Comparison of ENCODE assay signal across 31 cellular contexts in genomic region chr17:50633683-50634082, GRCh38. TPM values are rescaled to one million over a fixed set of nuclear protein-coding genes. Genes with fewer than 3 reads are reported as not detected.
DNase-seq lines count a peak whose midpoint lies in the region; ATAC-seq, FAIRE-seq and TF ChIP-seq lines count a peak whose summit lies in the region.
"Had no signal": no experiment of that assay in that cellular context is flagged by ENCODE, and none has a peak within 500 bp of the region (broad histone marks: within the 10 kb centered on the region; RNA-seq: fewer than 3 reads in every experiment).

No MANE protein-coding gene starts in this region.

- H3K4me1 Mint-ChIP-seq in MCF 10A (ENCODE audit: insufficient read depth, unreplicated experiment) (peaks cover 45% of the 10 kb centered on the region), type B pancreatic cell (ENCODE audit: unreplicated experiment) (peaks cover 35% of the 10 kb centered on the region)
- H3K4me1 Mint-ChIP-seq: activated naive CD8-positive, alpha-beta T cell treated with anti-CD3 and anti-CD28 coated beads, Interleukin-2, amount 10 ng/mL, durations not matched to agents 7 days and 5 days had no signal

- H3K4me3 Mint-ChIP-seq in MCF 10A (ENCODE audit: unreplicated experiment) (peak overlapping the region; percentile 71), type B pancreatic cell (peak overlapping the region; percentile 76)
- H3K4me3 Mint-ChIP-seq: activated CD8-positive, alpha-beta T cell treated with anti-CD3 and anti-CD28 coated beads for 36 hours; activated naive CD8-positive, alpha-beta T cell treated with anti-CD3 and anti-CD28 coated beads, Interleukin-2, amount 10 ng/mL, durations not matched to agents 7 days and 5 days; CD8-positive, alpha-beta memory T cell had no signal

- no peak for ATAC-seq in HepG2
- no peak for ATAC-seq in GM19455 (IDR thresholded peaks at IDR 0.05; ENCODE audit: unreplicated experiment)
- ATAC-seq: activated CD8-positive, alpha-beta T cell treated with anti-CD3 and anti-CD28 coated beads for 36 hours; gastrocnemius medialis had no signal

- no peak overlapping the region for H2AFZ ChIP-seq in PC-9
- no peak overlapping the region for H2AFZ ChIP-seq in HepG2 (ENCODE audit: low read length)

- H3K9me3 Mint-ChIP-seq in MCF 10A (ENCODE audit: unreplicated experiment) (no peaks in the 10 kb centered on the region), type B pancreatic cell (no peaks in the 10 kb centered on the region)
- H3K9me3 Mint-ChIP-seq: activated CD8-positive, alpha-beta T cell treated with anti-CD3 and anti-CD28 coated beads for 36 hours; activated naive CD8-positive, alpha-beta T cell treated with anti-CD3 and anti-CD28 coated beads, Interleukin-2, amount 10 ng/mL, durations not matched to agents 7 days and 5 days; activated T-helper 2 cell treated with anti-CD3 and anti-CD28 coated beads, Interferon-gamma antibody, Interleukin-2, Interleukin-4, amounts not matched to agents 10 μg/mL and 5 μg/mL and 100 μg/mL, durations not matched to agents 14 hours and 24 hours and 36 hours; CD8-positive, alpha-beta memory T cell; H9; naive thymus-derived CD4-positive, alpha-beta T cell had no signal

- H3K4me1 ChIP-seq in breast epithelium (peaks cover 7 to 8% of the 10 kb centered on the region in 2 donors), PC-9 (replicated peaks; ENCODE audit: insufficient read depth) (peaks cover 81% of the 10 kb centered on the region), HepG2 (ENCODE audit: insufficient read depth, low read length) (peaks cover 94% of the 10 kb centered on the region)

- BruUV-seq in MCF 10A (replicated peaks; lab: Mats Ljungman, UMichigan) (no TSS peak), PC-9 (replicated peaks; lab: Mats Ljungman, UMichigan) (no TSS peak), HepG2 (replicated peaks; lab: Mats Ljungman, UMichigan) (no TSS peak)

- 86% methylated on average over 9 of the region's 9 CpGs for WGBS in HepG2 (ENCODE audit: low lambda C conversion rate)

- H3F3A ChIP-seq in PC-9 (ENCODE audit: insufficient read depth, low read depth), result peaks cover 72% of the 10 kb centered on the region

- POLR2A ChIA-PET in MCF 10A (lab: Yijun Ruan, JAX) (interaction anchor here (0.9 kb wide), 1 partner anchor 58 kb away, joined by 4 read pairs; no protein-coding TSS in a partner anchor), PC-9 (lab: Charles Lee; ENCODE audit: unreplicated experiment) (no interaction called here), HepG2 (lab: Yijun Ruan, JAX) (interaction anchor here (8.2 to 19.8 kb wide), 2 partner anchors 27 to 55 kb away, joined by 88 to 839 read pairs; no protein-coding TSS in a partner anchor)

- H4K20me1 ChIP-seq in PC-9 (ENCODE audit: insufficient read depth) (no peaks in the 10 kb centered on the region), HepG2 (ENCODE audit: insufficient read depth, low read length) (no peaks in the 10 kb centered on the region)

- TF ChIP-seq EP300 in HepG2 (IDR thresholded peaks at IDR 0.05; ENCODE audit: low read depth in 2 of 2, low read length in 2 of 2), result no peak
- no peak for TF ChIP-seq EP300 in HepG2 (CRISPR knock-in tag; IDR thresholded peaks at IDR 0.05; ENCODE audit: borderline replicate concordance)

- H3K4me3 ChIP-seq in breast epithelium, result no peak overlapping the region
- H3K4me3 ChIP-seq in PC-9, result no peak overlapping the region
- H3K4me3 ChIP-seq in HepG2 (replicated peaks in 1 of 3; ENCODE audit: insufficient read depth in 1 of 3, low read depth in 2 of 3, low read length in 3 of 3), result no peak overlapping the region
- H3K4me3 ChIP-seq: SK-N-MC had no signal

- no peak for TF ChIP-seq POLR2A in breast epithelium (IDR thresholded peaks at IDR 0.05)
- TF ChIP-seq POLR2A in HepG2 (IDR thresholded peaks at IDR 0.05; ENCODE audit: insufficient read depth in 1 of 2, low read depth in 2 of 2, low read length in 2 of 2), result no peak

- no peak overlapping the region for H3K9ac ChIP-seq in HepG2 (ENCODE audit: insufficient read depth, low read depth, low read length)

- H3K9me3 ChIP-seq in breast epithelium (no peaks in the 10 kb centered on the region), PC-9 (ENCODE audit: insufficient read depth, low read depth) (no peaks in the 10 kb centered on the region), HepG2 (ENCODE audit: low read length) (no peaks in the 10 kb centered on the region)
- H3K9me3 ChIP-seq: gastrocnemius medialis, left ventricle myocardium inferior, ovary, right atrium auricular region, stomach, thyroid gland had no signal

- intact Hi-C loops in MCF 10A (cut with micrococcal nuclease) (no loop called here), breast epithelium (cut with DNase I; ENCODE audit: low total_unique reads) (loop anchor here (1.0 to 10.0 kb wide), 3 partner anchors 24 to 73 kb away; partner anchors contain the start of gene ANKRD40), PC-9 (cut with micrococcal nuclease; ENCODE audit: unreplicated experiment) (no loop called here), HepG2 (cut with micrococcal nuclease; ENCODE audit: unreplicated experiment) (loop anchor here (2.0 kb wide), 1 partner anchor 53 kb away; no protein-coding TSS in a partner anchor)

- DNase-seq in MCF 10A (ENCODE audit: unreplicated experiment) (no peak), breast epithelium (ENCODE audit: low spot score in 2 of 2) (no peak), PC-9 (no peak), HepG2 (ENCODE audit: low spot score) (no peak), type B pancreatic cell (ENCODE audit: extremely low spot score, unreplicated experiment) (no peak), NCI-H2171 treated with DMSO at 0.1 percent for 48 hours (lab: John Stamatoyannopoulos, UW) (no peak), LoVo (ENCODE audit: low spot score) (no peak)
- DNase-seq: activated CD8-positive, alpha-beta T cell treated with anti-CD3 and anti-CD28 coated beads for 36 hours; activated naive CD8-positive, alpha-beta T cell treated with anti-CD3 and anti-CD28 coated beads, Interleukin-2, amount 10 ng/mL, durations not matched to agents 7 days and 5 days; CD8-positive, alpha-beta memory T cell; cerebellar nuclear complex; DMS153; gastrocnemius medialis; H9; hypothalamus; left ventricle myocardium inferior; naive thymus-derived CD4-positive, alpha-beta T cell; NCI-H1105; NCI-H2029; NCI-H226; NCI-H774; stimulated activated CD4-positive, alpha-beta T cell treated with anti-CD3 and anti-CD28 coated beads, Interleukin-2, amount 100 ng/mL, for 24 hours; stomach; T-helper 2 cell; thyroid gland had no signal

- H3K36me3 ChIP-seq in breast epithelium, result no peaks in the 10 kb centered on the region
- peaks cover 18% of the 10 kb centered on the region for H3K36me3 ChIP-seq in PC-9 (ENCODE audit: low read depth)
- H3K36me3 ChIP-seq in HepG2 (replicated peaks in 1 of 2; ENCODE audit: control insufficient read depth in 1 of 2, insufficient read depth in 2 of 2, low read length in 2 of 2), result no peaks in the 10 kb centered on the region
- H3K36me3 ChIP-seq: gastrocnemius medialis, left ventricle myocardium inferior, ovary, right atrium auricular region, stomach, thyroid gland had no signal

- H3K4me2 ChIP-seq in PC-9 (peak overlapping the region; percentile 96), HepG2 (ENCODE audit: low read depth, low read length) (no peak overlapping the region)

- H3K36me3 Mint-ChIP-seq in MCF 10A (ENCODE audit: insufficient read depth, unreplicated experiment) (peaks cover 12% of the 10 kb centered on the region), type B pancreatic cell (no peaks in the 10 kb centered on the region)
- H3K36me3 Mint-ChIP-seq: activated naive CD8-positive, alpha-beta T cell treated with anti-CD3 and anti-CD28 coated beads, Interleukin-2, amount 10 ng/mL, durations not matched to agents 7 days and 5 days; CD8-positive, alpha-beta memory T cell had no signal

- H3K27ac Mint-ChIP-seq in MCF 10A (ENCODE audit: low read depth, unreplicated experiment), result peak overlapping the region; percentile 68
- H3K27ac Mint-ChIP-seq in type B pancreatic cell, result no peak overlapping the region
- H3K27ac Mint-ChIP-seq: activated CD8-positive, alpha-beta T cell treated with anti-CD3 and anti-CD28 coated beads for 36 hours; activated naive CD8-positive, alpha-beta T cell treated with anti-CD3 and anti-CD28 coated beads, Interleukin-2, amount 10 ng/mL, durations not matched to agents 7 days and 5 days; activated T-helper 2 cell treated with anti-CD3 and anti-CD28 coated beads, Interferon-gamma antibody, Interleukin-2, Interleukin-4, amounts not matched to agents 10 μg/mL and 5 μg/mL and 100 μg/mL, durations not matched to agents 14 hours and 24 hours and 36 hours; CD8-positive, alpha-beta memory T cell; H9; naive thymus-derived CD4-positive, alpha-beta T cell had no signal

- no peaks in the 10 kb centered on the region for H3K9me2 ChIP-seq in PC-9 (ENCODE audit: insufficient read depth)

- in situ Hi-C loops in HepG2 (cut with HindIII; ENCODE audit: extremely low pct_ligation_motif_present, low pct_unique_long_range_greater_than_20kb), result no loop called here

- TF ChIP-seq RAD21 in HepG2 (CRISPR knock-in tag; IDR thresholded peaks at IDR 0.05), result no peak

- H3K79me2 ChIP-seq in PC-9 (ENCODE audit: low read depth) (peaks cover 49% of the 10 kb centered on the region), HepG2 (ENCODE audit: insufficient read depth, low read length) (peaks cover 9% of the 10 kb centered on the region)

- TF ChIP-seq CTCF in MCF 10A (IDR thresholded peaks at IDR 0.05; ENCODE audit: unreplicated experiment) (no peak), breast epithelium (IDR thresholded peaks at IDR 0.05) (no peak), PC-9 (conservative IDR thresholded peaks at IDR 0.05) (no peak), HepG2 (CRISPR knock-in tag; IDR thresholded peaks at IDR 0.05) (no peak), type B pancreatic cell (conservative IDR thresholded peaks at IDR 0.05) (no peak)

- no peaks in the 10 kb centered on the region for H3K27me3 ChIP-seq in breast epithelium
- H3K27me3 ChIP-seq in PC-9 (ENCODE audit: insufficient read depth, low read depth), result no peaks in the 10 kb centered on the region
- H3K27me3 ChIP-seq in HepG2 (ENCODE audit: control insufficient read depth in 1 of 2, insufficient read depth in 2 of 2, low read length in 2 of 2), result peaks cover 0 to 19% of the 10 kb centered on the region in 2 experiments; a peak in 2 of 5 replicates
- H3K27me3 ChIP-seq: ovary, thyroid gland had no signal

- H3K27me3 Mint-ChIP-seq in MCF 10A (ENCODE audit: insufficient read depth, unreplicated experiment), result no peaks in the 10 kb centered on the region
- peaks cover 76% of the 10 kb centered on the region for H3K27me3 Mint-ChIP-seq in type B pancreatic cell

- no peak overlapping the region for H3K27ac ChIP-seq in breast epithelium
- H3K27ac ChIP-seq in PC-9, result no peak overlapping the region
- no peak overlapping the region for H3K27ac ChIP-seq in HepG2 (ENCODE audit: extremely low read length, insufficient read depth, low read length)
- H3K27ac ChIP-seq: gastrocnemius medialis, left ventricle myocardium inferior, ovary, right atrium auricular region, SK-N-MC, thyroid gland had no signal

- CTCF ChIA-PET in MCF 10A (lab: Yijun Ruan, JAX) (interaction anchor here (0.7 to 10.0 kb wide), 3 partner anchors 37 to 63 kb away, joined by 3 to 248 read pairs (median 118); no protein-coding TSS in a partner anchor), PC-9 (lab: Charles Lee) (no interaction called here), HepG2 (lab: Yijun Ruan, JAX; ENCODE audit: low intra/inter-chr PET ratio, low total read pairs) (interaction anchor here (1.9 kb wide), 1 partner anchor 60 kb away, joined by 9 read pairs; no protein-coding TSS in a partner anchor)

- no peak for FAIRE-seq in HepG2 (lab: Jason Lieb, UNC)
- FAIRE-seq: islet of Langerhans had no signal

RNA-seq across cellular contexts. Expression of gene ABCC3, which starts 1.0 kb away (rescaled TPM):
- total RNA-seq in MCF 10A (2022) (209 and 293 TPM in 2 replicates), breast epithelium (100 to 1,000 TPM in 1 of 3 donors, 10 to 100 TPM in 1, 1 to 10 TPM in 1; 6.1 to 122 (median 81.0) TPM), PC-9 (2021) (221 and 273 TPM in 2 replicates), HepG2 (2016; rRNA removed; fragmentation: Illumina TruSeq; extraction: Trizol) (18.0 and 25.2 TPM in 2 replicates), type B pancreatic cell (ENCODE audit: low replicate concordance) (10.6 and 13.3 TPM in 2 replicates)
- 13.3 and 13.8 TPM in 2 replicates for total RNA-seq in HepG2 (2016; cell fraction: cytosol; rRNA removed; fragmentation: Illumina TruSeq; extraction: Trizol; ENCODE audit: low read depth)
- total RNA-seq in HepG2 (2016; cell fraction: insoluble cytoplasmic fraction; rRNA removed; fragmentation: Illumina TruSeq; extraction: Trizol), result 14.4 and 28.1 TPM in 2 replicates
- total RNA-seq in HepG2 (2016; cell fraction: membrane; rRNA removed; fragmentation: Illumina TruSeq; extraction: Trizol), result 23.1 and 25.2 TPM in 2 replicates
- 38.6 and 38.7 TPM in 2 replicates for total RNA-seq in HepG2 (2016; cell fraction: nucleus; rRNA removed; fragmentation: Illumina TruSeq; extraction: Trizol)
- polyA plus RNA-seq in HepG2 (2011; rRNA removed), result 50.5 and 50.7 TPM in 2 replicates
- polyA plus RNA-seq in HepG2 (2011; cell fraction: cytosol; rRNA removed), result 19.0 and 24.0 TPM in 2 replicates
- polyA plus RNA-seq in HepG2 (2011; cell fraction: nucleus; rRNA removed), result 331 and 391 TPM in 2 replicates
- polyA plus RNA-seq in HepG2 (2012), result 15.7 and 38.4 TPM in 2 replicates
- polyA plus RNA-seq in HepG2 (2016; cell fraction: cytosol; fragmentation: Illumina TruSeq; extraction: Trizol; ENCODE audit: low read depth), result 15.1 and 15.9 TPM in 2 replicates
- polyA plus RNA-seq in HepG2 (2016; cell fraction: insoluble cytoplasmic fraction; fragmentation: Illumina TruSeq; extraction: Trizol; ENCODE audit: low read depth), result 17.3 and 21.5 TPM in 2 replicates
- polyA plus RNA-seq in HepG2 (2016; cell fraction: membrane; fragmentation: Illumina TruSeq; extraction: Trizol; ENCODE audit: low read depth), result 23.7 and 24.5 TPM in 2 replicates
- polyA plus RNA-seq in HepG2 (2016; cell fraction: nucleus; fragmentation: Illumina TruSeq; extraction: Trizol; ENCODE audit: insufficient read depth, low read depth), result 84.3 and 87.4 TPM in 2 replicates
- polyA minus RNA-seq in HepG2 (2011; rRNA and poly(A)+ RNA removed; ENCODE audit: low replicate concordance), result 73.4 and 78.1 TPM in 2 replicates
- 10.9 and 17.8 TPM in 2 replicates for polyA minus RNA-seq in HepG2 (2011; cell fraction: cytosol; rRNA and poly(A)+ RNA removed)
- polyA minus RNA-seq in HepG2 (2011; cell fraction: nucleus; rRNA and poly(A)+ RNA removed), result 61.9 and 63.1 TPM in 2 replicates
- total RNA-seq: activated CD8-positive, alpha-beta T cell treated with anti-CD3 and anti-CD28 coated beads for 36 hours; activated T-helper 2 cell treated with anti-CD3 and anti-CD28 coated beads, Interferon-gamma antibody, Interleukin-2, Interleukin-4, amounts not matched to agents 10 μg/mL and 5 μg/mL and 100 μg/mL, durations not matched to agents 14 hours and 24 hours and 36 hours had no signal
- polyA plus RNA-seq: CD8-positive, alpha-beta memory T cell; naive thymus-derived CD4-positive, alpha-beta T cell had no signal

Comparison
In these comparisons a context has a peak if more than half of its experiments do, and no peak if none do; other contexts are left out.
1. intact Hi-C loops: an anchor here in breast epithelium (1.0 to 10.0 kb wide) and HepG2 (2.0 kb wide); none called in MCF 10A and PC-9.